In the genomic region with DNA sequence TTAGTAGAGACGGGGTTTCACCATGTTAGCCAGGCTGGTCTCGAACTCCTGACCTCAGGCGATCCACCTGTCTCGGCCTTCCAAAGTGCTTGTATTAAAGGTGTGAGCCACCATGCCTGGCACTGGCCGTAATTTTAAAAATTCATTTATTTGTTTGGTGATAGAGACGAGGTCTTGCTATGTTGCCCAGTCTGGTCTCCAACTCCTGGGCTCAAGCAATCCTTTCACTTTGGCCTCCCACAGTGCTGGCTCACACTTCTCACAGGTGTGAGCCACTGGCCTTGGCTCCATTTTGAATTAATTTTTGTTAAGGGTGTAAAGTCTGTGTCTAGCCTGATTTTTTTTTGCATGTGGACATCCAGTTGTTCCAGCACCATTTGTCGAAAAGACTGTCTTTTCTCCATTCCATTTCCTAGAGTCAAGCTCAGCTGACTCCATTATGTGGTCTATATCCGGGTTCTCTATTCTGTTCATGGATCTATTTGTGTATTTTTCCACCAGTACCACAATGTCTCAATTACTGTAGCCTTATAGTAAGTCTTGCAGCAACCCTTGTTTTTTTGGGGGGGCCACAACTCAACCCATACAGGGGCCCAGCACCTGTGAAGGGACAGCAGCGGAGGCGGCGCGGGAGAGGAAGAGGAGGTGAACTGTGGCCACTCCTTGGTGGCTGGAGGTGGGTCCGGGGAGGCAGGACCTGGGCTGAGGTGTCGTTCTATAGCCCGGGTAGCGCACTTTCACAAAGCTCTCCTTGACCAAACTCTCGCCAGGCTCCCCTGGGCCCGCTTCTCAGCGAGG, we compare ENCODE assay signal across 8 cellular contexts. TPM values are rescaled to one million over a fixed set of nuclear protein-coding genes. Genes with fewer than 3 reads are reported as not detected.
DNase-seq lines count a peak whose midpoint lies in the region; ATAC-seq and TF ChIP-seq lines count a peak whose summit lies in the region.

No MANE protein-coding gene starts in this region.

- no peaks in the 10 kb centered on the region for H3K9me3 ChIP-seq in DND-41 (ENCODE audit: insufficient read depth, low read length, severe bottlenecking)
- no peaks in the 10 kb centered on the region for H3K9me3 ChIP-seq in PC-9 (ENCODE audit: insufficient read depth, low read depth)
- H3K9me3 ChIP-seq in fibroblast of lung (ENCODE audit: control insufficient read depth, insufficient read depth, low read depth, low read length): no peaks in the 10 kb centered on the region
- no peaks in the 10 kb centered on the region for H3K9me3 ChIP-seq in sigmoid colon

- H3K4me3 ChIP-seq in DND-41 (ENCODE audit: low read depth in 1 of 2, low read length in 2 of 2): peak overlapping the region; percentile 55 to 65; a peak in 3 of 4 replicates
- H3K4me3 ChIP-seq in PC-9: peak overlapping the region; percentile 68
- peak overlapping the region; percentile 52 to 82 (median 58) for H3K4me3 ChIP-seq in fibroblast of lung (replicated peaks in 1 of 4; ENCODE audit: control extremely low read depth in 1 of 4, insufficient read depth in 1 of 4, low read depth in 3 of 4, low read length in 4 of 4)
- H3K4me3 ChIP-seq in sigmoid colon: peak overlapping the region; percentile 60 to 93 (median 88)

- H3K27ac ChIP-seq in DND-41 (ENCODE audit: low read length) (peak overlapping the region; percentile 100), PC-9 (peak overlapping the region; percentile 79), fibroblast of lung (ENCODE audit: insufficient read depth, low read length) (peak overlapping the region; percentile 90), sigmoid colon (peak overlapping the region; percentile 98 to 100 (median 100))

- H3K36me3 ChIP-seq in DND-41 (ENCODE audit: insufficient read depth, low read length) (peaks cover 25% of the 10 kb centered on the region), PC-9 (ENCODE audit: low read depth) (0 out of 2 replicates have a peak, but pooled peaks cover 4% of the 10 kb centered on the region), fibroblast of lung (ENCODE audit: control insufficient read depth, insufficient read depth, low read length) (no peaks in the 10 kb centered on the region), sigmoid colon (no peaks in the 10 kb centered on the region)

- H3K79me2 ChIP-seq in DND-41 (ENCODE audit: insufficient read depth, low read length): peaks cover 44% of the 10 kb centered on the region
- H3K79me2 ChIP-seq in PC-9 (ENCODE audit: low read depth): peaks cover 29% of the 10 kb centered on the region
- H3K79me2 ChIP-seq in fibroblast of lung (ENCODE audit: control insufficient read depth, insufficient read depth, low read length): peaks cover 29% of the 10 kb centered on the region

- intact Hi-C loops in PC-9 (cut with micrococcal nuclease; ENCODE audit: unreplicated experiment): loop anchor here (1.0 kb wide), 1 partner anchor 13 kb away; a partner anchor contains a TSS
- intact Hi-C loops in sigmoid colon (cut with DNase I): loop anchor here (1.0 to 2.0 kb wide), 2 partner anchors 13 to 29 kb away; a partner anchor contains a TSS

- TF ChIP-seq CTCF in DND-41 (IDR thresholded peaks at IDR 0.05; ENCODE audit: borderline replicate concordance, extremely low read depth, low read length, poor library complexity, severe bottlenecking) (no peak), PC-9 (conservative IDR thresholded peaks at IDR 0.05) (no peak), fibroblast of lung (conservative IDR thresholded peaks at IDR 0.05 in 1 of 2, IDR thresholded peaks at IDR 0.05 in 1 of 2; ENCODE audit: low read depth in 1 of 2, low read length in 2 of 2) (no peak), sigmoid colon (IDR thresholded peaks at IDR 0.05) (no peak)

- peak overlapping the region; percentile 85 for H3K4me2 ChIP-seq in DND-41 (ENCODE audit: insufficient read depth, low read length)
- peak overlapping the region; percentile 96 for H3K4me2 ChIP-seq in PC-9
- peak overlapping the region; percentile 73 for H3K4me2 ChIP-seq in fibroblast of lung (ENCODE audit: extremely low read depth, insufficient read depth, low read length)

- H3K9me2 ChIP-seq in PC-9 (ENCODE audit: insufficient read depth): no peaks in the 10 kb centered on the region

- DNase-seq in DND-41 (no peak), PC-9 (no peak), fibroblast of lung (ENCODE audit: low read depth in 2 of 2) (no peak), sigmoid colon (no peak), OCI-M1 (lab: John Stamatoyannopoulos, UW) (no peak)
- DNase-seq in NK-92 treated with Interleukin-12 subunit alpha and Interleukin-12 subunit beta, amount 100 ng/mL, for 24 hours (lab: John Stamatoyannopoulos, UW): no peak
- DNase-seq in stimulated activated naive CD4-positive, alpha-beta T cell treated with Interleukin-2 at 50 U/mL for 16 hours (lab: John Stamatoyannopoulos, UW): no peak

- CTCF ChIA-PET in PC-9 (lab: Charles Lee): no interaction called here

- H3K27me3 ChIP-seq in DND-41 (ENCODE audit: insufficient read depth, low read length, poor library complexity) (peaks cover 2% of the 10 kb centered on the region), PC-9 (ENCODE audit: insufficient read depth, low read depth) (no peaks in the 10 kb centered on the region), fibroblast of lung (ENCODE audit: control insufficient read depth, insufficient read depth, low read length) (no peaks in the 10 kb centered on the region), sigmoid colon (peaks cover 0 to 26% (median 20%) of the 10 kb centered on the region in 3 donors)

- peaks cover 39% of the 10 kb centered on the region for H3K4me1 ChIP-seq in DND-41 (ENCODE audit: insufficient read depth, low read length)
- peaks cover 33% of the 10 kb centered on the region for H3K4me1 ChIP-seq in PC-9 (replicated peaks; ENCODE audit: insufficient read depth)
- peaks cover 5% of the 10 kb centered on the region for H3K4me1 ChIP-seq in fibroblast of lung (ENCODE audit: control insufficient read depth, extremely low read depth, insufficient read depth, low read length)
- peaks cover 0 to 31% (median 24%) of the 10 kb centered on the region in 4 donors for H3K4me1 ChIP-seq in sigmoid colon

- ATAC-seq in DND-41 (ENCODE audit: insufficient read depth, low read depth): no peak; the same call in 2 of the 3 replicates
- ATAC-seq in GM21737 (IDR thresholded peaks at IDR 0.05; ENCODE audit: unreplicated experiment): peak; percentile 0

- BruUV-seq in PC-9 (replicated peaks; lab: Mats Ljungman, UMichigan): TSS peak; percentile 87

- H3K9ac ChIP-seq in DND-41 (ENCODE audit: low read depth, low read length): peak overlapping the region; percentile 100
- peak overlapping the region; percentile 90 for H3K9ac ChIP-seq in fibroblast of lung (ENCODE audit: insufficient read depth, low read length)

- H3F3A ChIP-seq in PC-9 (ENCODE audit: insufficient read depth, low read depth): peaks cover 35% of the 10 kb centered on the region; the same call in 1 of the 2 replicates

- H2AFZ ChIP-seq in DND-41 (ENCODE audit: low read depth, low read length) (peak overlapping the region; percentile 74), PC-9 (peak overlapping the region; percentile 82), fibroblast of lung (ENCODE audit: low read length) (peak overlapping the region; percentile 57)

- TF ChIP-seq EP300 in sigmoid colon (IDR thresholded peaks at IDR 0.05): no peak

- H4K20me1 ChIP-seq in DND-41 (ENCODE audit: insufficient read depth, low read length) (peaks cover 27% of the 10 kb centered on the region), PC-9 (ENCODE audit: insufficient read depth) (0 out of 2 replicates have a peak, but pooled peaks cover 7% of the 10 kb centered on the region), fibroblast of lung (ENCODE audit: control insufficient read depth, extremely low read depth, insufficient read depth, low read length) (no peaks in the 10 kb centered on the region)

- no peak for TF ChIP-seq POLR2A in sigmoid colon (IDR thresholded peaks at IDR 0.05)

- POLR2A ChIA-PET in PC-9 (lab: Charles Lee; ENCODE audit: unreplicated experiment): interaction anchor here (0.7 kb wide), 1 partner anchor 710 kb away, joined by 4 read pairs; no protein-coding TSS in a partner anchor

- WGBS in sigmoid colon, 2 donors: 30 to 43% methylated on average over 19 of the region's 19 CpGs

RNA-seq across cellular contexts. Expression of a gene that starts 1.5 kb away (rescaled TPM):
- total RNA-seq in PC-9 (2021) (176 and 186 TPM in 2 replicates), fibroblast of lung (43.7 and 68.4 TPM in 2 replicates), sigmoid colon (10 to 100 TPM; 33.9 to 56.5 (median 38.0) TPM)
- polyA plus RNA-seq in fibroblast of lung (26.6 and 53.5 TPM in 2 replicates), sigmoid colon (10 to 100 TPM in 2 of 3 donors, 1 to 10 TPM in 1; 7.2 to 57.9 (median 22.4) TPM)
- 27.8 and 55.0 TPM in 2 replicates for polyA plus RNA-seq in fibroblast of lung (2012)
- polyA minus RNA-seq in fibroblast of lung (ENCODE audit: low replicate concordance): 30.4 and 87.4 TPM in 2 replicates

RNA-seq across cellular contexts. Expression of a gene that starts 13.8 kb away (rescaled TPM):
- total RNA-seq in PC-9 (2021): 44.5 and 58.9 TPM in 2 replicates
- 70.4 TPM in 2 replicates for total RNA-seq in fibroblast of lung
- polyA plus RNA-seq in fibroblast of lung: 15.8 and 23.6 TPM in 2 replicates
- polyA plus RNA-seq in fibroblast of lung (2012): 22.7 and 30.5 TPM in 2 replicates
- polyA minus RNA-seq in fibroblast of lung (ENCODE audit: low replicate concordance): 52.0 and 52.7 TPM in 2 replicates
- total RNA-seq in sigmoid colon: 10 to 100 TPM; 15.0 to 22.4 (median 17.8) TPM
- polyA plus RNA-seq in sigmoid colon: 10 to 100 TPM; 11.4 to 91.6 (median 36.1) TPM
